ENCODE assay signal across 13 cellular contexts in the genomic region with DNA sequence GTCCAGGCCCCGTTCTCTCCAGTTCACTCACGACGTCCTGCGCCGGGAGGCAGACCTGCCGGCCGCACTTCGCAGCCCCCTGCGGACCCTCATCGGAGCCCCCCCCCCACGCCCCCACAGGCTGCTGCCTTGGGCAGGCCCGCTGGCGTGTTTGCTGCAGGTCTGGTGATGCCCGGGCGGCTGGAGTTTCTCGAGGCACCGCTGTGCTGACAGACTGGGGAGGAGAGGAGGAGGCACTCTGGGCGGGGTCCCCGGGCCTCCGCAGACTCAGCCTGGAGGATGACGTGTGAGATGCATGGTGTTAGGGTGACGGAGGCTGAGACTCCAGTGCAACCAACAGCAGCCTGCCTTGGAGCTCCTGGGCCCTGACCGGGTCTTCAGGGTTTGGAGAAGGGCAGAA.
"Had no signal": no experiment of that assay in that cellular context is flagged by ENCODE, and none has a peak within 500 bp of the region (broad histone marks: within the 10 kb centered on the region; RNA-seq: fewer than 3 reads in every experiment).

No MANE protein-coding gene starts in this region.

- H3K27me3 Mint-ChIP-seq: activated CD4-positive, alpha-beta T cell treated with anti-CD3 and anti-CD28 coated beads for 36 hours; T-cell had no signal

- H3K9me3 Mint-ChIP-seq: activated CD4-positive, alpha-beta memory T cell treated with anti-CD3 and anti-CD28 coated beads, Interleukin-2, amount 10 ng/mL, durations not matched to agents 7 days and 5 days; T-cell had no signal

- H3K4me3 Mint-ChIP-seq: activated CD4-positive, alpha-beta memory T cell treated with anti-CD3 and anti-CD28 coated beads, Interleukin-2, amount 10 ng/mL, durations not matched to agents 7 days and 5 days; activated CD4-positive, alpha-beta T cell treated with anti-CD3 and anti-CD28 coated beads for 36 hours; T-cell had no signal

- DNase-seq: activated CD4-positive, alpha-beta memory T cell treated with anti-CD3 and anti-CD28 coated beads, Interleukin-2, amount 10 ng/mL, durations not matched to agents 7 days and 5 days; activated CD8-positive, alpha-beta memory T cell treated with anti-CD3 and anti-CD28 coated beads, Interleukin-2, amount 50 U/mL, for 4 hours; cortex of kidney; effector memory CD4-positive, alpha-beta T cell; foreskin fibroblast; stimulated activated naive CD4-positive, alpha-beta T cell treated with Interleukin-2 at 50 U/mL for 16 hours; WERI-Rb-1 had no signal

- H3K4me3 ChIP-seq: ascending aorta, SK-N-MC had no signal

- H3K27me3 ChIP-seq: ascending aorta had no signal

- H3K27ac ChIP-seq: ascending aorta, SK-N-MC had no signal

- H3K27ac Mint-ChIP-seq: activated CD4-positive, alpha-beta memory T cell treated with anti-CD3 and anti-CD28 coated beads, Interleukin-2, amount 10 ng/mL, durations not matched to agents 7 days and 5 days; activated CD4-positive, alpha-beta T cell treated with anti-CD3 and anti-CD28 coated beads for 36 hours; T-cell had no signal

- ATAC-seq: left lobe of liver, sciatic nerve had no signal

- H3K9me3 ChIP-seq: ascending aorta had no signal
